Comparison of ENCODE assay signal across 15 cellular contexts in the genomic region with DNA sequence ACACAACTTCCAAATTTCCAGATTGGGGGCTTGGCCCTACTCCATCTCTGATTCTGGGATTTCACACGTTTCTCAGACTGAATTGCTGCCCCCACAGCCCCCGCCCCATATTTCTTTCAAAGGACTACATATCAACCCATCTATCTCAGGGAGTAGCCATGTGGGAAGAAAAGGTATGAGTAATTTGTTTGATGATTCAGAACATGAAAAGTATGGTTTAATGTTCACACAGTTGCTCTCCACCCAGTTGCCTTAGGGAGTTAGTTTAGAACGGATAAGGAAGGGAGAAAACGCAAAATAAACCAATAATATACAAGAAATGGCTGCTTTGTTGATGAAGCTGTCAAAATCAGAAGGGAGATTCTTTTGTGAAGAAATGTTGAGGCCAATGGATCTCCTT.
DNase-seq lines count a peak whose midpoint lies in the region; ATAC-seq and TF ChIP-seq lines count a peak whose summit lies in the region.
"Had no signal": no experiment of that assay in that cellular context is flagged by ENCODE, and none has a peak within 500 bp of the region (broad histone marks: within the 10 kb centered on the region; RNA-seq: fewer than 3 reads in every experiment).

No MANE protein-coding gene starts in this region.

- TF ChIP-seq CTCF in fibroblast of the aortic adventitia (IDR thresholded peaks at IDR 0.05; ENCODE audit: insufficient read depth, low read length) (no peak), type B pancreatic cell (conservative IDR thresholded peaks at IDR 0.05) (no peak), upper lobe of right lung (IDR thresholded peaks at IDR 0.05) (no peak)

- H3K27me3 ChIP-seq in adipocyte (replicated peaks; ENCODE audit: control insufficient read depth, insufficient read depth, low read length), result peaks cover 5% of the 10 kb centered on the region
- no peaks in the 10 kb centered on the region for H3K27me3 ChIP-seq in upper lobe of right lung
- H3K27me3 ChIP-seq: BLaER1, SJCRH30 had no signal

- H3K27ac Mint-ChIP-seq in type B pancreatic cell, result peak overlapping the region; percentile 80
- H3K27ac Mint-ChIP-seq: activated T-helper 17 cell treated with anti-CD3 and anti-CD28 coated beads, Interleukin-2, amount 50 U/mL, for 72 hours had no signal

- H3K4me1 ChIP-seq in adipocyte (ENCODE audit: control insufficient read depth, insufficient read depth, low read length), result no peaks in the 10 kb centered on the region
- no peaks in the 10 kb centered on the region for H3K4me1 ChIP-seq in upper lobe of right lung
- H3K4me1 ChIP-seq: BLaER1 had no signal

- DNase-seq in HCEC 1CT, result peak; percentile 61
- DNase-seq in adipocyte (ENCODE audit: low read depth), result peak; percentile 3
- DNase-seq in fibroblast of the aortic adventitia (ENCODE audit: low read depth), result peak; percentile 37
- no peak for DNase-seq in type B pancreatic cell (ENCODE audit: extremely low spot score, unreplicated experiment)
- DNase-seq in upper lobe of right lung, result no peak
- DNase-seq in cardiac septum (ENCODE audit: low spot score), result no peak
- DNase-seq: activated CD4-positive, alpha-beta T cell treated with anti-CD3 and anti-CD28 coated beads for 1 hour; DND-41; NCI-H2029 treated with DMSO at 0.1 percent for 48 hours; NCI-H524 treated with DMSO at 0.1 percent for 48 hours; posterior cingulate gyrus had no signal

- H3K9ac ChIP-seq in adipocyte (ENCODE audit: low read length), result no peak overlapping the region
- H3K9ac ChIP-seq: BLaER1 had no signal

- no peak overlapping the region for H3K4me3 Mint-ChIP-seq in type B pancreatic cell
- H3K4me3 Mint-ChIP-seq: activated T-helper 17 cell treated with anti-CD3 and anti-CD28 coated beads, Interleukin-2, amount 50 U/mL, for 72 hours had no signal

- peaks cover 13% of the 10 kb centered on the region for H3K9me3 Mint-ChIP-seq in type B pancreatic cell
- H3K9me3 Mint-ChIP-seq: activated T-helper 17 cell treated with anti-CD3 and anti-CD28 coated beads, Interleukin-2, amount 50 U/mL, for 72 hours had no signal

- no peaks in the 10 kb centered on the region for H3K36me3 Mint-ChIP-seq in type B pancreatic cell

- no peak for ATAC-seq in upper lobe of right lung
- ATAC-seq in GM19467 (IDR thresholded peaks at IDR 0.05; ENCODE audit: unreplicated experiment), result no peak
- ATAC-seq: activated T-helper 17 cell treated with anti-CD3 and anti-CD28 coated beads, Interleukin-2, amount 50 U/mL, for 72 hours had no signal

- H3K36me3 ChIP-seq in adipocyte (ENCODE audit: control insufficient read depth, insufficient read depth, low read length, severe bottlenecking) (no peaks in the 10 kb centered on the region), upper lobe of right lung (no peaks in the 10 kb centered on the region)
- H3K36me3 ChIP-seq: BLaER1, SJCRH30 had no signal

- H3K9me3 ChIP-seq in adipocyte (ENCODE audit: control insufficient read depth, low read length) (peaks cover 3% of the 10 kb centered on the region), upper lobe of right lung (no peaks in the 10 kb centered on the region)
- H3K9me3 ChIP-seq: BLaER1, SJCRH30 had no signal

- no peaks in the 10 kb centered on the region for H3K27me3 Mint-ChIP-seq in type B pancreatic cell
- H3K27me3 Mint-ChIP-seq: activated T-helper 17 cell treated with anti-CD3 and anti-CD28 coated beads, Interleukin-2, amount 50 U/mL, for 72 hours had no signal

- H3K4me3 ChIP-seq in adipocyte (ENCODE audit: low read length) (no peak overlapping the region), fibroblast of the aortic adventitia (ENCODE audit: low read depth, low read length) (no peak overlapping the region), upper lobe of right lung (no peak overlapping the region)
- H3K4me3 ChIP-seq: BLaER1, SJCRH30 had no signal

- H3K27ac ChIP-seq in upper lobe of right lung, result no peak overlapping the region
- H3K27ac ChIP-seq: BLaER1, SJCRH30 had no signal

- intact Hi-C loops in upper lobe of right lung (cut with DNase I), result no loop called here
- intact Hi-C loops in cardiac septum (cut with DNase I), result no loop called here

- peaks cover 24% of the 10 kb centered on the region for H3K4me1 Mint-ChIP-seq in type B pancreatic cell (ENCODE audit: unreplicated experiment)
- H3K4me1 Mint-ChIP-seq: activated T-helper 17 cell treated with anti-CD3 and anti-CD28 coated beads, Interleukin-2, amount 50 U/mL, for 72 hours had no signal

Comparison
In these comparisons a context has a peak if more than half of its experiments do, and no peak if none do; other contexts are left out.
1. DNase-seq: peak in HCEC 1CT (single experiment), adipocyte (single experiment) and fibroblast of the aortic adventitia (single experiment); none in type B pancreatic cell (single experiment), upper lobe of right lung (single experiment) and cardiac septum (single experiment).